8 cellular contexts compared by ENCODE assay signal in genomic region chr2:217090024-217090473, GRCh38.
A peak's percentile ranks its signal among the peaks of the same experiment; 100 is the strongest.
DNase-seq lines count a peak whose midpoint lies in the region; ATAC-seq, FAIRE-seq and TF ChIP-seq lines count a peak whose summit lies in the region.

No MANE protein-coding gene starts in this region.

- H4K20me1 ChIP-seq in H1 (replicated peaks in 1 of 2; ENCODE audit: control insufficient read depth in 1 of 2, insufficient read depth in 2 of 2, low read length in 2 of 2): no peaks in the 10 kb centered on the region
- H4K20me1 ChIP-seq in HepG2 (ENCODE audit: insufficient read depth, low read length): no peaks in the 10 kb centered on the region

- H3K4me2 ChIP-seq in H1 (ENCODE audit: insufficient read depth in 1 of 2, low read depth in 2 of 2, low read length in 2 of 2): no peak overlapping the region
- H3K4me2 ChIP-seq in HepG2 (ENCODE audit: low read depth, low read length): no peak overlapping the region

- H2AK5ac ChIP-seq in H1 (ENCODE audit: low read depth, low read length): no peak overlapping the region

- no peak for FAIRE-seq in H1 (lab: Jason Lieb, UNC)
- FAIRE-seq in HepG2 (lab: Jason Lieb, UNC): no peak

- CTCF ChIA-PET in H1 (lab: Charles Lee; ENCODE audit: partially characterized antibody): interaction anchor here (0.7 to 2.0 kb wide), 6 partner anchors 13 to 561 kb away, joined by 3 to 7 read pairs (median 4); no protein-coding TSS in a partner anchor
- CTCF ChIA-PET in HepG2 (lab: Yijun Ruan, JAX; ENCODE audit: low intra/inter-chr PET ratio, low total read pairs): no interaction called here

- no peak for TF ChIP-seq RAD21 in H1 (IDR thresholded peaks at IDR 0.05 in 1 of 2, conservative IDR thresholded peaks at IDR 0.05 in 1 of 2; ENCODE audit: low read depth in 2 of 2, low read length in 2 of 2)
- no peak for TF ChIP-seq RAD21 in HepG2 (CRISPR knock-in tag; IDR thresholded peaks at IDR 0.05)

- no peak overlapping the region for H3K18ac ChIP-seq in H1 (ENCODE audit: extremely low read depth, low read length)

- H3K4ac ChIP-seq in H1 (replicated peaks; ENCODE audit: insufficient read length, low read depth, low read length): no peak overlapping the region

- H3K27ac ChIP-seq in H1 (ENCODE audit: low read depth, low read length) (no peak overlapping the region), HepG2 (ENCODE audit: extremely low read length, insufficient read depth, low read length) (no peak overlapping the region)

- TF ChIP-seq CTCF in H1 (IDR thresholded peaks at IDR 0.05; ENCODE audit: control extremely low read depth in 1 of 3, insufficient read depth in 1 of 3, low read depth in 1 of 3, low read length in 3 of 3): no peak
- TF ChIP-seq CTCF in HepG2 (CRISPR knock-in tag; IDR thresholded peaks at IDR 0.05): no peak

- ATAC-seq in GM18498 (IDR thresholded peaks at IDR 0.05; ENCODE audit: unreplicated experiment): peak; percentile 79
- peak; percentile 75 for ATAC-seq in GM21529 (IDR thresholded peaks at IDR 0.05; ENCODE audit: unreplicated experiment)
- ATAC-seq in HepG2: no peak

- no peak overlapping the region for H2BK20ac ChIP-seq in H1 (ENCODE audit: low read length)

- H3K4me3 ChIP-seq in H1 (ENCODE audit: extremely low read depth in 1 of 4, insufficient read depth in 2 of 4, low read depth in 3 of 4, low read length in 4 of 4) (no peak overlapping the region), HepG2 (replicated peaks in 1 of 3; ENCODE audit: insufficient read depth in 1 of 3, low read depth in 2 of 3, low read length in 3 of 3) (no peak overlapping the region)

- TF ChIP-seq EP300 in H1 (IDR thresholded peaks at IDR 0.05; ENCODE audit: borderline replicate concordance in 1 of 2, low read depth in 2 of 2, low read length in 2 of 2): no peak
- TF ChIP-seq EP300 in HepG2 (IDR thresholded peaks at IDR 0.05; ENCODE audit: low read depth in 2 of 2, low read length in 2 of 2): no peak
- no peak for TF ChIP-seq EP300 in HepG2 (CRISPR knock-in tag; IDR thresholded peaks at IDR 0.05; ENCODE audit: borderline replicate concordance)

- no peaks in the 10 kb centered on the region for H3K4me1 ChIP-seq in H1 (replicated peaks in 1 of 4; ENCODE audit: control insufficient read depth in 3 of 4, insufficient read depth in 4 of 4, low read length in 3 of 4)
- no peaks in the 10 kb centered on the region for H3K4me1 ChIP-seq in HepG2 (ENCODE audit: insufficient read depth, low read length)

- H3K23ac ChIP-seq in H1 (ENCODE audit: insufficient read length): no peak overlapping the region

- no peaks in the 10 kb centered on the region for H3K23me2 ChIP-seq in H1 (ENCODE audit: low read depth, low read length)

- no peaks in the 10 kb centered on the region for H3K79me1 ChIP-seq in H1 (ENCODE audit: low read depth, low read length)

- H2BK15ac ChIP-seq in H1 (ENCODE audit: low read length): no peak overlapping the region

- no peak overlapping the region for H2BK5ac ChIP-seq in H1 (ENCODE audit: low read depth, low read length)

- BruUV-seq in HepG2 (replicated peaks; lab: Mats Ljungman, UMichigan): no TSS peak

- WGBS in H1 (ENCODE audit: extremely low coverage in 1 of 2, insufficient coverage in 1 of 2, insufficient read length in 1 of 2, insufficient replicate concordance in 2 of 2, low coverage in 1 of 2, low lambda C conversion rate in 2 of 2, missing lambda C conversion rate in 1 of 2), 2 experiments: 90% methylated on average over 5 of the region's 5 CpGs; no CpG with 5 or more reads in 1 of the 2 experiments
- 40% methylated on average over 5 of the region's 5 CpGs for WGBS in HepG2 (ENCODE audit: low lambda C conversion rate)

- intact Hi-C loops in HepG2 (cut with micrococcal nuclease; ENCODE audit: unreplicated experiment): no loop called here

- no peak overlapping the region for H4K91ac ChIP-seq in H1 (replicated peaks; ENCODE audit: insufficient read length, low read length)

- peak; percentile 19 for DNase-seq in KBM-7
- no peak for DNase-seq in H1 (ENCODE audit: low read depth in 1 of 2, low spot score in 2 of 2)
- DNase-seq in HepG2 (ENCODE audit: low spot score): no peak
- no peak for DNase-seq in DMS79 (lab: John Stamatoyannopoulos, UW)
- DNase-seq in C1 segment of cervical spinal cord (lab: John Stamatoyannopoulos, UW): no peak
- no peak for DNase-seq in hippocampal formation (lab: John Stamatoyannopoulos, UW)

- peak overlapping the region; percentile 34; the same call in 1 of the 2 replicates for H2AFZ ChIP-seq in H1 (ENCODE audit: low read length)
- H2AFZ ChIP-seq in HepG2 (ENCODE audit: low read length): no peak overlapping the region

- H2BK120ac ChIP-seq in H1 (replicated peaks; ENCODE audit: low read depth, low read length): no peak overlapping the region

- POLR2A ChIA-PET in H1 (lab: Charles Lee; ENCODE audit: partially characterized antibody): no interaction called here
- POLR2A ChIA-PET in HepG2 (lab: Yijun Ruan, JAX): no interaction called here

- H3K27me3 ChIP-seq in H1 (replicated peaks in 1 of 4; ENCODE audit: control insufficient read depth in 3 of 4, extremely low read depth in 1 of 4, insufficient read depth in 3 of 4, low read length in 3 of 4): no peaks in the 10 kb centered on the region
- no peaks in the 10 kb centered on the region for H3K27me3 ChIP-seq in HepG2 (ENCODE audit: control insufficient read depth in 1 of 2, insufficient read depth in 2 of 2, low read length in 2 of 2)

- no peak overlapping the region for H3K56ac ChIP-seq in H1 (replicated peaks; ENCODE audit: insufficient read length, low read depth, low read length)

- H4K5ac ChIP-seq in H1 (ENCODE audit: insufficient read length, low read depth, low read length): no peak overlapping the region

- no peak overlapping the region for H4K8ac ChIP-seq in H1 (ENCODE audit: extremely low read depth, insufficient read depth, low read length)

- H3K36me3 ChIP-seq in H1 (ENCODE audit: control insufficient read depth in 2 of 4, insufficient read depth in 4 of 4, low read length in 3 of 4) (no peaks in the 10 kb centered on the region), HepG2 (replicated peaks in 1 of 2; ENCODE audit: control insufficient read depth in 1 of 2, insufficient read depth in 2 of 2, low read length in 2 of 2) (no peaks in the 10 kb centered on the region)

- H3K79me2 ChIP-seq in H1 (ENCODE audit: control insufficient read depth in 1 of 2, insufficient read depth in 2 of 2, low read length in 2 of 2): no peaks in the 10 kb centered on the region
- no peaks in the 10 kb centered on the region for H3K79me2 ChIP-seq in HepG2 (ENCODE audit: insufficient read depth, low read length)

- no peak overlapping the region for H3K14ac ChIP-seq in H1 (ENCODE audit: insufficient read length)

- in situ Hi-C loops in KBM-7 (cut with MboI; ENCODE audit: low pct_unique_long_range_greater_than_20kb, low sequenced_read_pairs): no loop called here
- in situ Hi-C loops in HepG2 (cut with HindIII; ENCODE audit: extremely low pct_ligation_motif_present, low pct_unique_long_range_greater_than_20kb): no loop called here

- H3K9ac ChIP-seq in H1 (replicated peaks in 1 of 4; ENCODE audit: extremely low read depth in 1 of 4, low read depth in 3 of 4, low read length in 3 of 4) (no peak overlapping the region), HepG2 (ENCODE audit: insufficient read depth, low read depth, low read length) (no peak overlapping the region)

- TF ChIP-seq POLR2A in H1 (IDR thresholded peaks at IDR 0.05; ENCODE audit: control extremely low read depth in 1 of 2, low read depth in 2 of 2, low read length in 2 of 2) (no peak), HepG2 (IDR thresholded peaks at IDR 0.05; ENCODE audit: insufficient read depth in 1 of 2, low read depth in 2 of 2, low read length in 2 of 2) (no peak)

- H2BK12ac ChIP-seq in H1 (ENCODE audit: low read depth, low read length): no peak overlapping the region

- H3K9me3 ChIP-seq in H1 (ENCODE audit: insufficient read depth in 2 of 2, low read depth in 1 of 2, low read length in 1 of 2) (no peaks in the 10 kb centered on the region), HepG2 (ENCODE audit: low read length) (no peaks in the 10 kb centered on the region)

TF ChIP-seq in H1, 55 proteins besides CTCF, POLR2A, EP300 and RAD21:
- no peak for TF ChIP-seq RFX5 (IDR thresholded peaks at IDR 0.05; ENCODE audit: borderline replicate concordance, low read depth, low read length)
- no peak for TF ChIP-seq GTF2F1 (IDR thresholded peaks at IDR 0.05; ENCODE audit: borderline replicate concordance, low read depth, low read length)
- no peak for TF ChIP-seq RBBP5 (IDR thresholded peaks at IDR 0.05; ENCODE audit: borderline replicate concordance, low read depth, low read length)

TF ChIP-seq in HepG2, 621 proteins besides CTCF, POLR2A, EP300 and RAD21 (continues in another document):
- no peak for TF ChIP-seq ZNF740 (CRISPR knock-in tag; IDR thresholded peaks at IDR 0.05)
- no peak for TF ChIP-seq HOXA5 (CRISPR knock-in tag; IDR thresholded peaks at IDR 0.05)
- no peak for TF ChIP-seq STAT6 (CRISPR knock-in tag; IDR thresholded peaks at IDR 0.05; ENCODE audit: borderline replicate concordance)
- TF ChIP-seq XRCC5 (optimal IDR thresholded peaks at IDR 0.05; ENCODE audit: low read length): no peak
- no peak for TF ChIP-seq ZNF644 (CRISPR knock-in tag; IDR thresholded peaks at IDR 0.05; ENCODE audit: low read depth)
- no peak for TF ChIP-seq ZFX (CRISPR knock-in tag; IDR thresholded peaks at IDR 0.05; ENCODE audit: low read depth)
- TF ChIP-seq ZNF850 (CRISPR knock-in tag; conservative IDR thresholded peaks at IDR 0.05): no peak
- TF ChIP-seq ZNF333 (CRISPR knock-in tag; IDR thresholded peaks at IDR 0.05; ENCODE audit: borderline replicate concordance): no peak
